In genomic region chr15:90531147-90531546, GRCh38 we compare ENCODE assay signal across 9 cellular contexts. TPM values are rescaled to one million over a fixed set of nuclear protein-coding genes. Genes with fewer than 3 reads are reported as not detected.
A peak's percentile ranks its signal among the peaks of the same experiment; 100 is the strongest.
DNase-seq lines count a peak whose midpoint lies in the region; ATAC-seq, FAIRE-seq and TF ChIP-seq lines count a peak whose summit lies in the region.
"Had no signal": no experiment of that assay in that cellular context is flagged by ENCODE, and none has a peak within 500 bp of the region (broad histone marks: within the 10 kb centered on the region; RNA-seq: fewer than 3 reads in every experiment).

No MANE protein-coding gene starts in this region.

- POLR2A ChIA-PET in HepG2 (lab: Yijun Ruan, JAX) = interaction anchor here (0.8 to 1.0 kb wide), 2 partner anchors 9 to 143 kb away, joined by 3 to 4 read pairs; partner anchors contain the start of gene IQGAP1

- intact Hi-C loops in activated T-helper 2 cell treated with anti-CD3 and anti-CD28 coated beads, Interferon-gamma antibody, Interleukin-2, Interleukin-4, amounts not matched to agents 10 μg/mL and 5 μg/mL and 100 μg/mL, durations not matched to agents 14 hours and 24 hours and 36 hours (cut with micrococcal nuclease) = loop anchor here (5.0 kb wide), 1 partner anchor 86 kb away; no protein-coding TSS in a partner anchor
- intact Hi-C loops in HepG2 (cut with micrococcal nuclease; ENCODE audit: unreplicated experiment) (no loop called here), thyroid gland (cut with DNase I) (loop anchor here (10.0 kb wide), 1 partner anchor 84 kb away; no protein-coding TSS in a partner anchor)

- CTCF ChIA-PET in HepG2 (lab: Yijun Ruan, JAX; ENCODE audit: low intra/inter-chr PET ratio, low total read pairs) = no interaction called here

- H3K27me3 ChIP-seq in HepG2 (ENCODE audit: control insufficient read depth in 1 of 2, insufficient read depth in 2 of 2, low read length in 2 of 2) (peaks cover 0 to 7% of the 10 kb centered on the region in 2 experiments; a peak in 2 of 5 replicates), thyroid gland (no peaks in the 10 kb centered on the region)

- no peaks in the 10 kb centered on the region for H4K20me1 ChIP-seq in HepG2 (ENCODE audit: insufficient read depth, low read length)

- no peak overlapping the region for H2AFZ ChIP-seq in HepG2 (ENCODE audit: low read length)

- peak overlapping the region; percentile 94 for H3K4me3 Mint-ChIP-seq in activated T-cell treated with anti-CD3 and anti-CD28 coated beads, Interleukin-2, amount 50 U/mL, for 24 hours
- H3K4me3 Mint-ChIP-seq in activated T-helper 2 cell treated with anti-CD3 and anti-CD28 coated beads, Interferon-gamma antibody, Interleukin-2, Interleukin-4, amounts not matched to agents 10 μg/mL and 5 μg/mL and 100 μg/mL, durations not matched to agents 14 hours and 24 hours and 36 hours (ENCODE audit: low read depth) = peak overlapping the region; percentile 96

- H3K79me2 ChIP-seq in HepG2 (ENCODE audit: insufficient read depth, low read length) = peaks cover 17% of the 10 kb centered on the region

- H3K4me2 ChIP-seq in HepG2 (ENCODE audit: low read depth, low read length) = peak overlapping the region; percentile 97

- ATAC-seq in HepG2 (no peak), HG03520 (IDR thresholded peaks at IDR 0.05; ENCODE audit: unreplicated experiment) (no peak)

- FAIRE-seq in HepG2 (lab: Jason Lieb, UNC) = no peak

- TF ChIP-seq EP300 in HepG2 (IDR thresholded peaks at IDR 0.05; ENCODE audit: low read depth in 2 of 2, low read length in 2 of 2) (no peak), HepG2 (CRISPR knock-in tag; IDR thresholded peaks at IDR 0.05; ENCODE audit: borderline replicate concordance) (no peak)

- H3K36me3 Mint-ChIP-seq in activated T-cell treated with anti-CD3 and anti-CD28 coated beads, Interleukin-2, amount 50 U/mL, for 24 hours (ENCODE audit: low read depth) = peaks cover 12% of the 10 kb centered on the region
- peaks cover 34% of the 10 kb centered on the region for H3K36me3 Mint-ChIP-seq in activated T-helper 2 cell treated with anti-CD3 and anti-CD28 coated beads, Interferon-gamma antibody, Interleukin-2, Interleukin-4, amounts not matched to agents 10 μg/mL and 5 μg/mL and 100 μg/mL, durations not matched to agents 14 hours and 24 hours and 36 hours (ENCODE audit: low read depth)

- no peaks in the 10 kb centered on the region for H3K9me3 ChIP-seq in HepG2 (ENCODE audit: low read length)
- H3K9me3 ChIP-seq in thyroid gland = no peaks in the 10 kb centered on the region

- no peaks in the 10 kb centered on the region for H3K27me3 Mint-ChIP-seq in activated T-cell treated with anti-CD3 and anti-CD28 coated beads, Interleukin-2, amount 50 U/mL, for 24 hours
- no peaks in the 10 kb centered on the region for H3K27me3 Mint-ChIP-seq in activated T-helper 2 cell treated with anti-CD3 and anti-CD28 coated beads, Interferon-gamma antibody, Interleukin-2, Interleukin-4, amounts not matched to agents 10 μg/mL and 5 μg/mL and 100 μg/mL, durations not matched to agents 14 hours and 24 hours and 36 hours (ENCODE audit: low read depth)

- H3K9ac ChIP-seq in HepG2 (ENCODE audit: insufficient read depth, low read depth, low read length) = no peak overlapping the region

- TF ChIP-seq POLR2A in HepG2 (IDR thresholded peaks at IDR 0.05; ENCODE audit: insufficient read depth in 1 of 2, low read depth in 2 of 2, low read length in 2 of 2) (no peak), thyroid gland (IDR thresholded peaks at IDR 0.05) (no peak)

- no peak overlapping the region for H3K27ac ChIP-seq in HepG2 (ENCODE audit: extremely low read length, insufficient read depth, low read length)
- peak overlapping the region; percentile 70 to 96 (median 93) for H3K27ac ChIP-seq in thyroid gland

- WGBS in HepG2 (ENCODE audit: low lambda C conversion rate) = 43% methylated on average over 4 of the region's 4 CpGs
- WGBS in thyroid gland, 2 donors = 32 to 37% methylated on average over 4 of the region's 4 CpGs

- H3K4me1 ChIP-seq in HepG2 (ENCODE audit: insufficient read depth, low read length) (peaks cover 46% of the 10 kb centered on the region), thyroid gland (peaks cover 25 to 36% of the 10 kb centered on the region in 2 donors)

- DNase-seq in activated T-cell treated with anti-CD3 and anti-CD28 coated beads, Interleukin-2, amount 50 U/mL, for 24 hours = no peak
- no peak for DNase-seq in activated T-cell treated with anti-CD3 and anti-CD28 coated beads, Interleukin-2, amount 50 U/mL, for 1 hour
- no peak for DNase-seq in activated T-helper 2 cell treated with anti-CD3 and anti-CD28 coated beads, Interferon-gamma antibody, Interleukin-2, Interleukin-4, amounts not matched to agents 10 μg/mL and 5 μg/mL and 100 μg/mL, durations not matched to agents 14 hours and 24 hours and 36 hours (ENCODE audit: low spot score)
- DNase-seq in HepG2 (ENCODE audit: low spot score) (no peak), thyroid gland (no peak), COLO668 (lab: John Stamatoyannopoulos, UW; ENCODE audit: unreplicated experiment) (no peak), anterior cingulate cortex (lab: John Stamatoyannopoulos, UW) (no peak)
- DNase-seq: DMS 273 treated with DMSO at 0.1 percent for 48 hours had no signal

- peaks cover 54% of the 10 kb centered on the region for H3K4me1 Mint-ChIP-seq in activated T-cell treated with anti-CD3 and anti-CD28 coated beads, Interleukin-2, amount 50 U/mL, for 24 hours (ENCODE audit: low read depth)
- peaks cover 52% of the 10 kb centered on the region for H3K4me1 Mint-ChIP-seq in activated T-helper 2 cell treated with anti-CD3 and anti-CD28 coated beads, Interferon-gamma antibody, Interleukin-2, Interleukin-4, amounts not matched to agents 10 μg/mL and 5 μg/mL and 100 μg/mL, durations not matched to agents 14 hours and 24 hours and 36 hours (ENCODE audit: low read depth)

- no peak for TF ChIP-seq RAD21 in HepG2 (CRISPR knock-in tag; IDR thresholded peaks at IDR 0.05)

- H3K9me3 Mint-ChIP-seq in activated T-cell treated with anti-CD3 and anti-CD28 coated beads, Interleukin-2, amount 50 U/mL, for 24 hours = no peaks in the 10 kb centered on the region
- H3K9me3 Mint-ChIP-seq in activated T-helper 2 cell treated with anti-CD3 and anti-CD28 coated beads, Interferon-gamma antibody, Interleukin-2, Interleukin-4, amounts not matched to agents 10 μg/mL and 5 μg/mL and 100 μg/mL, durations not matched to agents 14 hours and 24 hours and 36 hours = no peaks in the 10 kb centered on the region

- no peak for TF ChIP-seq CTCF in HepG2 (CRISPR knock-in tag; IDR thresholded peaks at IDR 0.05)
- TF ChIP-seq CTCF in thyroid gland (IDR thresholded peaks at IDR 0.05) = no peak

- H3K27ac Mint-ChIP-seq in activated T-cell treated with anti-CD3 and anti-CD28 coated beads, Interleukin-2, amount 50 U/mL, for 24 hours = peak overlapping the region; percentile 90
- peak overlapping the region; percentile 74 for H3K27ac Mint-ChIP-seq in activated T-helper 2 cell treated with anti-CD3 and anti-CD28 coated beads, Interferon-gamma antibody, Interleukin-2, Interleukin-4, amounts not matched to agents 10 μg/mL and 5 μg/mL and 100 μg/mL, durations not matched to agents 14 hours and 24 hours and 36 hours

- in situ Hi-C loops in HepG2 (cut with HindIII; ENCODE audit: extremely low pct_ligation_motif_present, low pct_unique_long_range_greater_than_20kb) = no loop called here

- BruUV-seq in HepG2 (replicated peaks; lab: Mats Ljungman, UMichigan) = no TSS peak

- H3K4me3 ChIP-seq in HepG2 (replicated peaks in 1 of 3; ENCODE audit: insufficient read depth in 1 of 3, low read depth in 2 of 3, low read length in 3 of 3) (peak overlapping the region; percentile 81 to 89 (median 86)), thyroid gland (replicated peaks in 1 of 3) (peak overlapping the region in 1 of 3 donors; percentile 85)

- H3K36me3 ChIP-seq in HepG2 (replicated peaks in 1 of 2; ENCODE audit: control insufficient read depth in 1 of 2, insufficient read depth in 2 of 2, low read length in 2 of 2) = no peaks in the 10 kb centered on the region
- no peaks in the 10 kb centered on the region for H3K36me3 ChIP-seq in thyroid gland

TF ChIP-seq in HepG2, 621 proteins besides CTCF, POLR2A, EP300 and RAD21 (continues in another document):
- TF ChIP-seq KDM4B (CRISPR knock-in tag; IDR thresholded peaks at IDR 0.05) = no peak

RNA-seq across cellular contexts. Expression of gene CRTC3, which starts 1.4 kb away (rescaled TPM):
- 59.7 and 61.8 TPM in 2 replicates for total RNA-seq in activated T-helper 2 cell treated with anti-CD3 and anti-CD28 coated beads, Interferon-gamma antibody, Interleukin-2, Interleukin-4, amounts not matched to agents 10 μg/mL and 5 μg/mL and 100 μg/mL, durations not matched to agents 14 hours and 24 hours and 36 hours
- total RNA-seq in HepG2 (2016; rRNA removed; fragmentation: Illumina TruSeq; extraction: Trizol) = 6.0 and 8.4 TPM in 2 replicates
- total RNA-seq in HepG2 (2016; cell fraction: cytosol; rRNA removed; fragmentation: Illumina TruSeq; extraction: Trizol; ENCODE audit: low read depth) = 3.5 and 4.1 TPM in 2 replicates
- total RNA-seq in HepG2 (2016; cell fraction: insoluble cytoplasmic fraction; rRNA removed; fragmentation: Illumina TruSeq; extraction: Trizol) = 5.5 and 7.9 TPM in 2 replicates
- total RNA-seq in HepG2 (2016; cell fraction: membrane; rRNA removed; fragmentation: Illumina TruSeq; extraction: Trizol) = 8.5 and 9.1 TPM in 2 replicates
- total RNA-seq in HepG2 (2016; cell fraction: nucleus; rRNA removed; fragmentation: Illumina TruSeq; extraction: Trizol) = 11.9 and 14.9 TPM in 2 replicates
- polyA plus RNA-seq in HepG2 (2011; rRNA removed) = 11.8 and 13.9 TPM in 2 replicates
- polyA plus RNA-seq in HepG2 (2011; cell fraction: cytosol; rRNA removed) = 5.2 and 6.7 TPM in 2 replicates
- polyA plus RNA-seq in HepG2 (2011; cell fraction: nucleus; rRNA removed) = 13.4 and 13.8 TPM in 2 replicates
- polyA plus RNA-seq in HepG2 (2012) = 8.8 and 10.8 TPM in 2 replicates
- 3.4 and 3.6 TPM in 2 replicates for polyA plus RNA-seq in HepG2 (2016; cell fraction: cytosol; fragmentation: Illumina TruSeq; extraction: Trizol; ENCODE audit: low read depth)
- polyA plus RNA-seq in HepG2 (2016; cell fraction: insoluble cytoplasmic fraction; fragmentation: Illumina TruSeq; extraction: Trizol; ENCODE audit: low read depth) = 5.0 and 8.1 TPM in 2 replicates
- polyA plus RNA-seq in HepG2 (2016; cell fraction: membrane; fragmentation: Illumina TruSeq; extraction: Trizol; ENCODE audit: low read depth) = 5.3 and 5.6 TPM in 2 replicates
- polyA plus RNA-seq in HepG2 (2016; cell fraction: nucleus; fragmentation: Illumina TruSeq; extraction: Trizol; ENCODE audit: insufficient read depth, low read depth) = 17.9 and 22.1 TPM in 2 replicates
- polyA minus RNA-seq in HepG2 (2011; rRNA and poly(A)+ RNA removed; ENCODE audit: low replicate concordance) = 15.8 and 105 TPM in 2 replicates
- 7.3 and 8.0 TPM in 2 replicates for polyA minus RNA-seq in HepG2 (2011; cell fraction: cytosol; rRNA and poly(A)+ RNA removed)
- 15.8 and 20.6 TPM in 2 replicates for polyA minus RNA-seq in HepG2 (2011; cell fraction: nucleus; rRNA and poly(A)+ RNA removed)
- total RNA-seq in thyroid gland = 10 to 100 TPM; 49.4 to 76.0 (median 62.6) TPM
